In genomic region chr6:31794294-31794865, GRCh38 we compare ENCODE assay signal across 6 cellular contexts. TPM values are rescaled to one million over a fixed set of nuclear protein-coding genes. Genes with fewer than 3 reads are reported as not detected.
DNase-seq lines count a peak whose midpoint lies in the region; ATAC-seq lines count a peak whose summit lies in the region.

No MANE protein-coding gene starts in this region.

- H3K4me1 Mint-ChIP-seq in activated T-cell treated with anti-CD3 and anti-CD28 coated beads, Interleukin-2, amount 50 U/mL, for 24 hours (ENCODE audit: low read depth): peaks cover 57% of the 10 kb centered on the region
- H3K4me1 Mint-ChIP-seq in naive B cell: peaks cover 40 to 75% (median 73%) of the 10 kb centered on the region in 3 donors

- H3K27ac Mint-ChIP-seq in activated T-cell treated with anti-CD3 and anti-CD28 coated beads, Interleukin-2, amount 50 U/mL, for 24 hours: peak overlapping the region; percentile 99
- H3K27ac Mint-ChIP-seq in naive B cell: peak overlapping the region; percentile 3 to 97 (median 66)

- peak overlapping the region; percentile 95 for H3K4me3 Mint-ChIP-seq in activated T-cell treated with anti-CD3 and anti-CD28 coated beads, Interleukin-2, amount 50 U/mL, for 24 hours
- peak overlapping the region; percentile 80 to 99 (median 96) for H3K4me3 Mint-ChIP-seq in naive B cell

- H3K36me3 Mint-ChIP-seq in activated T-cell treated with anti-CD3 and anti-CD28 coated beads, Interleukin-2, amount 50 U/mL, for 24 hours (ENCODE audit: low read depth): peaks cover 76% of the 10 kb centered on the region
- H3K36me3 Mint-ChIP-seq in naive B cell: peaks cover 9 to 15% of the 10 kb centered on the region in 2 donors

- no peak for DNase-seq in activated T-cell treated with anti-CD3 and anti-CD28 coated beads, Interleukin-2, amount 50 U/mL, for 24 hours
- DNase-seq in activated T-cell treated with anti-CD3 and anti-CD28 coated beads, Interleukin-2, amount 50 U/mL, for 1 hour: no peak
- DNase-seq in astrocyte of the hippocampus (ENCODE audit: low read depth, low spot score) (peak; percentile 55), naive B cell (no peak), NCI-H2029 treated with DMSO at 0.1 percent for 48 hours (lab: John Stamatoyannopoulos, UW) (no peak)

- H3K27me3 Mint-ChIP-seq in activated T-cell treated with anti-CD3 and anti-CD28 coated beads, Interleukin-2, amount 50 U/mL, for 24 hours: no peaks in the 10 kb centered on the region
- H3K27me3 Mint-ChIP-seq in naive B cell: no peaks in the 10 kb centered on the region

- H3K9me3 Mint-ChIP-seq in activated T-cell treated with anti-CD3 and anti-CD28 coated beads, Interleukin-2, amount 50 U/mL, for 24 hours: no peaks in the 10 kb centered on the region
- no peaks in the 10 kb centered on the region for H3K9me3 Mint-ChIP-seq in naive B cell

- ATAC-seq in naive B cell (ENCODE audit: low read depth in 2 of 2) (no peak), GM18907 (IDR thresholded peaks at IDR 0.05; ENCODE audit: unreplicated experiment) (no peak)

RNA-seq across cellular contexts. Expression of gene VARS1, which starts 1.2 kb away (rescaled TPM):
- polyA plus RNA-seq in naive B cell (ENCODE audit: low read depth in 6 of 6): 10 to 100 TPM; 42.2 to 70.6 (median 50.3) TPM

RNA-seq across cellular contexts. Expression of gene LSM2, which starts 12.4 kb away (rescaled TPM):
- polyA plus RNA-seq in naive B cell (ENCODE audit: low read depth in 6 of 6): 100 to 1,000 TPM in 1 of 6 donors, 10 to 100 TPM in 5; 75.4 to 107 (median 92.4) TPM

RNA-seq across cellular contexts. Expression of gene VWA7, which starts 17.3 kb away (rescaled TPM):
- polyA plus RNA-seq in naive B cell (ENCODE audit: low read depth in 6 of 6): under 1 TPM in 2 of 6 donors, not detected in 4; 0.13 to 0.29 TPM

RNA-seq across cellular contexts. Expression of gene HSPA1L, which starts 20.7 kb away (rescaled TPM):
- polyA plus RNA-seq in naive B cell (ENCODE audit: low read depth in 6 of 6): 1 to 10 TPM in 1 of 6 donors, under 1 TPM in 4, not detected in 1; 0.45 to 1.4 (median 0.71) TPM

RNA-seq across cellular contexts. Expression of gene HSPA1A, which starts 21.0 kb away (rescaled TPM):
- 10 to 100 TPM in 2 of 6 donors, 1 to 10 TPM in 3, under 1 TPM in 1; 0.23 to 12.1 (median 7.9) TPM for polyA plus RNA-seq in naive B cell (ENCODE audit: low read depth in 6 of 6)
